15 cellular contexts compared by ENCODE assay signal in genomic region chr11:119726150-119726553, GRCh38. TPM values are rescaled to one million over a fixed set of nuclear protein-coding genes. Genes with fewer than 3 reads are reported as not detected.
DNase-seq lines count a peak whose midpoint lies in the region; ATAC-seq, FAIRE-seq and TF ChIP-seq lines count a peak whose summit lies in the region.
"Had no signal": no experiment of that assay in that cellular context is flagged by ENCODE, and none has a peak within 500 bp of the region (broad histone marks: within the 10 kb centered on the region; RNA-seq: fewer than 3 reads in every experiment).

No MANE protein-coding gene starts in this region.

- H3K4me2 ChIP-seq in BLaER1 (peak overlapping the region; percentile 99), KMS-11 (peak overlapping the region; percentile 21; the same call in 1 of the 2 replicates), mammary epithelial cell (ENCODE audit: insufficient read depth, low read depth, low read length) (peak overlapping the region; percentile 78), HepG2 (ENCODE audit: low read depth, low read length) (no peak overlapping the region)

- POLR2A ChIA-PET in HepG2 (lab: Yijun Ruan, JAX), result interaction anchor here (1.1 kb wide), 1 partner anchor 8 kb away, joined by 3 read pairs; no protein-coding TSS in a partner anchor

- TF ChIP-seq POLR2A in HepG2 (IDR thresholded peaks at IDR 0.05; ENCODE audit: insufficient read depth in 1 of 2, low read depth in 2 of 2, low read length in 2 of 2), result no peak

- peak overlapping the region; percentile 86 for H3K9ac ChIP-seq in BLaER1
- H3K9ac ChIP-seq in KMS-11, result no peak overlapping the region
- H3K9ac ChIP-seq in mammary epithelial cell (ENCODE audit: insufficient read depth, low read length), result peak overlapping the region; percentile 92
- H3K9ac ChIP-seq in HepG2 (ENCODE audit: insufficient read depth, low read depth, low read length), result no peak overlapping the region

- no peak for ATAC-seq in HepG2
- ATAC-seq in HG02571 (IDR thresholded peaks at IDR 0.05; ENCODE audit: unreplicated experiment), result no peak
- no peak for ATAC-seq in HG02642 (IDR thresholded peaks at IDR 0.05; ENCODE audit: poor library complexity, unreplicated experiment)
- no peak for ATAC-seq in HG03469 (IDR thresholded peaks at IDR 0.05; ENCODE audit: unreplicated experiment)
- ATAC-seq: Panc1 had no signal

- H2AFZ ChIP-seq in KMS-11 (ENCODE audit: low read depth), result no peak overlapping the region
- H2AFZ ChIP-seq in mammary epithelial cell (ENCODE audit: low read depth, low read length), result no peak overlapping the region
- H2AFZ ChIP-seq in HepG2 (ENCODE audit: low read length), result no peak overlapping the region

- peaks cover 18% of the 10 kb centered on the region; the same call in 1 of the 2 replicates for H3K79me2 ChIP-seq in KMS-11 (ENCODE audit: insufficient read depth, low read depth)
- peaks cover 79% of the 10 kb centered on the region for H3K79me2 ChIP-seq in mammary epithelial cell (ENCODE audit: insufficient read depth, low read length)
- no peaks in the 10 kb centered on the region for H3K79me2 ChIP-seq in HepG2 (ENCODE audit: insufficient read depth, low read length)

- DNase-seq in mammary epithelial cell (no peak), HepG2 (ENCODE audit: low spot score) (no peak), DMS 273 treated with DMSO at 0.1 percent for 48 hours (lab: John Stamatoyannopoulos, UW) (no peak)
- DNase-seq: aorta, NCI-H1694, small intestine, upper lobe of left lung had no signal

- CTCF ChIA-PET in mammary epithelial cell (lab: Charles Lee; ENCODE audit: low non-redundant PET) (no interaction called here), HepG2 (lab: Yijun Ruan, JAX; ENCODE audit: low intra/inter-chr PET ratio, low total read pairs) (no interaction called here)

- H3K27me3 ChIP-seq in BLaER1, result peaks cover 23% of the 10 kb centered on the region; the same call in 1 of the 2 replicates
- H3K27me3 ChIP-seq in KMS-11 (ENCODE audit: insufficient read depth, low read depth), result no peaks in the 10 kb centered on the region
- H3K27me3 ChIP-seq in mammary epithelial cell (ENCODE audit: insufficient read depth, low read length), result no peaks in the 10 kb centered on the region
- peaks cover 1 to 12% of the 10 kb centered on the region in 2 experiments; a peak in 4 of 5 replicates for H3K27me3 ChIP-seq in HepG2 (ENCODE audit: control insufficient read depth in 1 of 2, insufficient read depth in 2 of 2, low read length in 2 of 2)
- H3K27me3 ChIP-seq: esophagus muscularis mucosa, upper lobe of left lung had no signal

- no peak for FAIRE-seq in HepG2 (lab: Jason Lieb, UNC)
- FAIRE-seq: G401.6, small intestine had no signal

- intact Hi-C loops in mammary epithelial cell (cut with micrococcal nuclease) (loop anchor here (1.0 to 10.0 kb wide), 4 partner anchors 30 to 341 kb away; partner anchors contain the start of gene USP2), HepG2 (cut with micrococcal nuclease; ENCODE audit: unreplicated experiment) (no loop called here)

- H3K36me3 ChIP-seq in BLaER1, result peaks cover 6% of the 10 kb centered on the region; the same call in 1 of the 2 replicates
- no peaks in the 10 kb centered on the region for H3K36me3 ChIP-seq in KMS-11 (ENCODE audit: insufficient read depth)
- no peaks in the 10 kb centered on the region for H3K36me3 ChIP-seq in mammary epithelial cell (ENCODE audit: insufficient read depth, low read length)
- H3K36me3 ChIP-seq in HepG2 (replicated peaks in 1 of 2; ENCODE audit: control insufficient read depth in 1 of 2, insufficient read depth in 2 of 2, low read length in 2 of 2), result no peaks in the 10 kb centered on the region
- H3K36me3 ChIP-seq: esophagus muscularis mucosa, upper lobe of left lung had no signal

- H3K27ac ChIP-seq in BLaER1, result no peak overlapping the region; the same call in 1 of the 2 replicates
- no peak overlapping the region for H3K27ac ChIP-seq in KMS-11
- no peak overlapping the region for H3K27ac ChIP-seq in mammary epithelial cell (ENCODE audit: insufficient read depth, low read depth, low read length)
- H3K27ac ChIP-seq in HepG2 (ENCODE audit: extremely low read length, insufficient read depth, low read length), result no peak overlapping the region
- H3K27ac ChIP-seq: esophagus muscularis mucosa, upper lobe of left lung had no signal

- in situ Hi-C loops in mammary epithelial cell (cut with MboI; ENCODE audit: low sequenced_read_pairs in 2 of 2) (loop anchor here (5.0 to 25.0 kb wide), 4 partner anchors 49 to 386 kb away; no protein-coding TSS in a partner anchor), HepG2 (cut with HindIII; ENCODE audit: extremely low pct_ligation_motif_present, low pct_unique_long_range_greater_than_20kb) (loop anchor here (5.0 kb wide), 1 partner anchor 99 kb away; no protein-coding TSS in a partner anchor)

- H4K20me1 ChIP-seq in BLaER1 (peaks cover 73% of the 10 kb centered on the region), KMS-11 (ENCODE audit: insufficient read depth) (no peaks in the 10 kb centered on the region), mammary epithelial cell (ENCODE audit: insufficient read depth, low read length) (no peaks in the 10 kb centered on the region), HepG2 (ENCODE audit: insufficient read depth, low read length) (no peaks in the 10 kb centered on the region)

- no peak for TF ChIP-seq RAD21 in HepG2 (CRISPR knock-in tag; IDR thresholded peaks at IDR 0.05)

- peaks cover 81% of the 10 kb centered on the region for H3K4me1 ChIP-seq in BLaER1
- H3K4me1 ChIP-seq in KMS-11 (ENCODE audit: low read depth, poor library complexity, severe bottlenecking), result peaks cover 25% of the 10 kb centered on the region
- peaks cover 58% of the 10 kb centered on the region for H3K4me1 ChIP-seq in mammary epithelial cell (ENCODE audit: insufficient read depth, low read length)
- peaks cover 40% of the 10 kb centered on the region for H3K4me1 ChIP-seq in HepG2 (ENCODE audit: insufficient read depth, low read length)

- peak overlapping the region; percentile 84; the same call in 1 of the 2 replicates for H3K4me3 ChIP-seq in BLaER1
- H3K4me3 ChIP-seq in KMS-11 (IDR thresholded peaks at IDR 0.05; ENCODE audit: insufficient read depth, low read depth, low read length), result no peak overlapping the region
- H3K4me3 ChIP-seq in mammary epithelial cell (replicated peaks in 1 of 3; ENCODE audit: insufficient read depth in 1 of 3, low read depth in 2 of 3, low read length in 3 of 3), result peak overlapping the region; percentile 79 to 92 (median 88)
- H3K4me3 ChIP-seq in HepG2 (replicated peaks in 1 of 3; ENCODE audit: insufficient read depth in 1 of 3, low read depth in 2 of 3, low read length in 3 of 3), result no peak overlapping the region

- H3K9me3 ChIP-seq in BLaER1 (no peaks in the 10 kb centered on the region), mammary epithelial cell (replicated peaks; ENCODE audit: insufficient read depth, low read length) (no peaks in the 10 kb centered on the region), HepG2 (ENCODE audit: low read length) (no peaks in the 10 kb centered on the region)
- H3K9me3 ChIP-seq: esophagus muscularis mucosa, upper lobe of left lung had no signal

- dilution Hi-C loops in mammary epithelial cell (cut with HindIII; ENCODE audit: low sequenced_read_pairs), result no loop called here

- WGBS in mammary epithelial cell (ENCODE audit: low coverage, missing lambda C conversion rate), result 12% methylated on average over 6 of the region's 6 CpGs
- WGBS in HepG2 (ENCODE audit: low lambda C conversion rate), result 94% methylated on average over 4 of the region's 6 CpGs

- TF ChIP-seq EP300 in HepG2 (IDR thresholded peaks at IDR 0.05; ENCODE audit: low read depth in 2 of 2, low read length in 2 of 2) (no peak), HepG2 (CRISPR knock-in tag; IDR thresholded peaks at IDR 0.05; ENCODE audit: borderline replicate concordance) (no peak)

- BruUV-seq in mammary epithelial cell (replicated peaks; lab: Mats Ljungman, UMichigan), result no TSS peak
- BruUV-seq in HepG2 (replicated peaks; lab: Mats Ljungman, UMichigan), result TSS peak; percentile 43

- TF ChIP-seq CTCF in KMS-11 (conservative IDR thresholded peaks at IDR 0.05; ENCODE audit: low read depth, low read length), result no peak
- TF ChIP-seq CTCF in mammary epithelial cell (conservative IDR thresholded peaks at IDR 0.05 in 1 of 2, IDR thresholded peaks at IDR 0.05 in 1 of 2; ENCODE audit: extremely low read depth in 1 of 2, insufficient read depth in 1 of 2, low read depth in 1 of 2, low read length in 2 of 2), result no peak
- no peak for TF ChIP-seq CTCF in HepG2 (CRISPR knock-in tag; IDR thresholded peaks at IDR 0.05)

TF ChIP-seq in HepG2, 621 proteins besides CTCF, POLR2A, EP300 and RAD21 (continues in another document):
- no peak for TF ChIP-seq HOXA5 (CRISPR knock-in tag; IDR thresholded peaks at IDR 0.05)
- TF ChIP-seq ZNF547 (CRISPR knock-in tag; IDR thresholded peaks at IDR 0.05), result no peak
- no peak for TF ChIP-seq PAWR (CRISPR knock-in tag; IDR thresholded peaks at IDR 0.05; ENCODE audit: borderline replicate concordance)
- TF ChIP-seq CCDC6 (CRISPR knock-in tag; IDR thresholded peaks at IDR 0.05), result no peak
- TF ChIP-seq ZNF496 (CRISPR knock-in tag; IDR thresholded peaks at IDR 0.05; ENCODE audit: insufficient replicate concordance), result no peak

RNA-seq across cellular contexts. Expression of gene NECTIN1, which starts 2.8 kb away (rescaled TPM):
- total RNA-seq in mammary epithelial cell (100 to 1,000 TPM in 1 of 2 donors, 10 to 100 TPM in 1; 60.8 to 162 TPM), HepG2 (2016; rRNA removed; fragmentation: Illumina TruSeq; extraction: Trizol) (4.1 and 7.3 TPM in 2 replicates)
- polyA plus RNA-seq in mammary epithelial cell (103 TPM), HepG2 (2011; rRNA removed) (3.9 and 4.7 TPM in 2 replicates)
- polyA minus RNA-seq in mammary epithelial cell, result 278 TPM
- 1.8 and 2.9 TPM in 2 replicates for total RNA-seq in HepG2 (2016; cell fraction: cytosol; rRNA removed; fragmentation: Illumina TruSeq; extraction: Trizol; ENCODE audit: low read depth)
- total RNA-seq in HepG2 (2016; cell fraction: insoluble cytoplasmic fraction; rRNA removed; fragmentation: Illumina TruSeq; extraction: Trizol), result 4.3 and 5.3 TPM in 2 replicates
- total RNA-seq in HepG2 (2016; cell fraction: membrane; rRNA removed; fragmentation: Illumina TruSeq; extraction: Trizol), result 5.3 and 6.4 TPM in 2 replicates
- 5.4 and 6.5 TPM in 2 replicates for total RNA-seq in HepG2 (2016; cell fraction: nucleus; rRNA removed; fragmentation: Illumina TruSeq; extraction: Trizol)
- polyA plus RNA-seq in HepG2 (2011; cell fraction: cytosol; rRNA removed), result 2.3 and 2.9 TPM in 2 replicates
- 3.6 and 4.2 TPM in 2 replicates for polyA plus RNA-seq in HepG2 (2011; cell fraction: nucleus; rRNA removed)
- polyA plus RNA-seq in HepG2 (2012), result 3.3 and 4.2 TPM in 2 replicates
- polyA plus RNA-seq in HepG2 (2016; cell fraction: cytosol; fragmentation: Illumina TruSeq; extraction: Trizol; ENCODE audit: low read depth), result 1.8 and 1.9 TPM in 2 replicates
- 4.9 and 6.0 TPM in 2 replicates for polyA plus RNA-seq in HepG2 (2016; cell fraction: insoluble cytoplasmic fraction; fragmentation: Illumina TruSeq; extraction: Trizol; ENCODE audit: low read depth)
- polyA plus RNA-seq in HepG2 (2016; cell fraction: membrane; fragmentation: Illumina TruSeq; extraction: Trizol; ENCODE audit: low read depth), result 4.1 and 4.8 TPM in 2 replicates
- polyA plus RNA-seq in HepG2 (2016; cell fraction: nucleus; fragmentation: Illumina TruSeq; extraction: Trizol; ENCODE audit: insufficient read depth, low read depth), result 9.3 and 9.9 TPM in 2 replicates
- 4.1 and 6.6 TPM in 2 replicates for polyA minus RNA-seq in HepG2 (2011; rRNA and poly(A)+ RNA removed; ENCODE audit: low replicate concordance)
- 3.0 and 4.1 TPM in 2 replicates for polyA minus RNA-seq in HepG2 (2011; cell fraction: cytosol; rRNA and poly(A)+ RNA removed)
- 6.1 and 6.6 TPM in 2 replicates for polyA minus RNA-seq in HepG2 (2011; cell fraction: nucleus; rRNA and poly(A)+ RNA removed)

Comparison
In these comparisons a context has a peak if more than half of its experiments do, and no peak if none do; other contexts are left out.
1. H3K4me3 ChIP-seq: peak in BLaER1 (single experiment) and mammary epithelial cell (3 of 3); none in KMS-11 (single experiment) and HepG2 (0 of 3).
2. H3K9ac ChIP-seq: peak in BLaER1 (single experiment) and mammary epithelial cell (single experiment); none in KMS-11 (single experiment) and HepG2 (single experiment).
3. RNA of gene NECTIN1, which starts 2.8 kb away (total RNA-seq): 60.8 to 162 TPM in mammary epithelial cell; 1.8 to 7.3 TPM in HepG2; every median in the first group is over 4 times any median in the second.